26 cellular contexts compared by ENCODE assay signal in genomic region chr6:123940551-123940950, GRCh38.
"Had no signal": no experiment of that assay in that cellular context is flagged by ENCODE, and none has a peak within 500 bp of the region (broad histone marks: within the 10 kb centered on the region; RNA-seq: fewer than 3 reads in every experiment).

No MANE protein-coding gene starts in this region.

- DNase-seq: activated CD4-positive, alpha-beta T cell treated with anti-CD3 and anti-CD28 coated beads for 36 hours; activated CD4-positive, alpha-beta T cell treated with anti-CD3 and anti-CD28 coated beads, Interleukin-2, amount 50 U/mL, for 4 hours; activated effector memory CD4-positive, alpha-beta T cell treated with Interleukin-2 at 50 U/mL for 16 hours; activated naive CD4-positive, alpha-beta T cell treated with anti-CD3 and anti-CD28 coated beads for 36 hours; activated naive CD8-positive, alpha-beta T cell treated with anti-CD3 and anti-CD28 coated beads, Interleukin-2, amount 10 ng/mL, durations not matched to agents 7 days and 5 days; activated T-cell treated with anti-CD3 and anti-CD28 coated beads, Interleukin-2, amount 50 U/mL, for 72 hours; amygdala; caudate nucleus; endodermal cell; immature natural killer cell; kidney glomerular epithelial cell; left lung; naive thymus-derived CD8-positive, alpha-beta T cell; stimulated activated CD4-positive, alpha-beta T cell treated with anti-CD3 and anti-CD28 coated beads, Interleukin-2, amount 100 ng/mL, for 48 hours; stimulated activated CD8-positive, alpha-beta memory T cell treated with anti-CD3 and anti-CD28 coated beads, Interleukin-4, amount 100 ng/mL, for 48 hours; stimulated activated naive CD4-positive, alpha-beta T cell treated with Interleukin-2 at 50 U/mL for 16 hours; T-helper 1 cell; upper lobe of left lung had no signal

- ATAC-seq: activated CD4-positive, alpha-beta T cell treated with anti-CD3 and anti-CD28 coated beads for 36 hours; activated T-cell treated with anti-CD3 and anti-CD28 coated beads, Interleukin-2, amount 50 U/mL, for 72 hours; left lung; naive thymus-derived CD8-positive, alpha-beta T cell; sciatic nerve; WTC11 had no signal

- H3K9me3 ChIP-seq: left lung, thoracic aorta, upper lobe of left lung had no signal

- H3K36me3 ChIP-seq: left lung, neural progenitor cell, thoracic aorta, upper lobe of left lung had no signal

- H3K27ac Mint-ChIP-seq: activated CD4-positive, alpha-beta T cell treated with anti-CD3 and anti-CD28 coated beads for 36 hours; activated naive CD4-positive, alpha-beta T cell treated with anti-CD3 and anti-CD28 coated beads for 36 hours; activated naive CD8-positive, alpha-beta T cell treated with anti-CD3 and anti-CD28 coated beads, Interleukin-2, amount 10 ng/mL, durations not matched to agents 7 days and 5 days; activated T-cell treated with anti-CD3 and anti-CD28 coated beads, Interleukin-2, amount 50 U/mL, for 72 hours; brain; endodermal cell; immature natural killer cell; mesothelial cell of epicardium; naive thymus-derived CD8-positive, alpha-beta T cell; neural progenitor cell; WTC11 had no signal

- H3K36me3 Mint-ChIP-seq: activated naive CD8-positive, alpha-beta T cell treated with anti-CD3 and anti-CD28 coated beads, Interleukin-2, amount 10 ng/mL, durations not matched to agents 7 days and 5 days; brain; immature natural killer cell; mesothelial cell of epicardium; naive thymus-derived CD8-positive, alpha-beta T cell; WTC11 had no signal

- H3K27me3 ChIP-seq: left lung, neural progenitor cell, upper lobe of left lung had no signal

- H3K4me1 Mint-ChIP-seq: activated CD4-positive, alpha-beta T cell treated with anti-CD3 and anti-CD28 coated beads for 36 hours; activated naive CD8-positive, alpha-beta T cell treated with anti-CD3 and anti-CD28 coated beads, Interleukin-2, amount 10 ng/mL, durations not matched to agents 7 days and 5 days; immature natural killer cell; mesothelial cell of epicardium; naive thymus-derived CD8-positive, alpha-beta T cell had no signal

- H3K4me3 ChIP-seq: left lung, lung, neural progenitor cell, thoracic aorta, upper lobe of left lung had no signal

- H3K4me1 ChIP-seq: left lung, neural progenitor cell, upper lobe of left lung had no signal

- H3K27me3 Mint-ChIP-seq: activated CD4-positive, alpha-beta T cell treated with anti-CD3 and anti-CD28 coated beads for 36 hours; activated naive CD8-positive, alpha-beta T cell treated with anti-CD3 and anti-CD28 coated beads, Interleukin-2, amount 10 ng/mL, durations not matched to agents 7 days and 5 days had no signal

- H3K4me3 Mint-ChIP-seq: activated CD4-positive, alpha-beta T cell treated with anti-CD3 and anti-CD28 coated beads for 36 hours; activated naive CD4-positive, alpha-beta T cell treated with anti-CD3 and anti-CD28 coated beads for 36 hours; activated naive CD8-positive, alpha-beta T cell treated with anti-CD3 and anti-CD28 coated beads, Interleukin-2, amount 10 ng/mL, durations not matched to agents 7 days and 5 days; activated T-cell treated with anti-CD3 and anti-CD28 coated beads, Interleukin-2, amount 50 U/mL, for 72 hours; brain; endodermal cell; immature natural killer cell; mesothelial cell of epicardium; naive thymus-derived CD8-positive, alpha-beta T cell; neural progenitor cell; WTC11 had no signal

- H3K9me3 Mint-ChIP-seq: activated naive CD4-positive, alpha-beta T cell treated with anti-CD3 and anti-CD28 coated beads for 36 hours; activated naive CD8-positive, alpha-beta T cell treated with anti-CD3 and anti-CD28 coated beads, Interleukin-2, amount 10 ng/mL, durations not matched to agents 7 days and 5 days; brain; endodermal cell; mesothelial cell of epicardium; WTC11 had no signal

- H3K27ac ChIP-seq: epithelial cell of prostate, left lung, neural progenitor cell, thoracic aorta, upper lobe of left lung had no signal
